In the genomic region with DNA sequence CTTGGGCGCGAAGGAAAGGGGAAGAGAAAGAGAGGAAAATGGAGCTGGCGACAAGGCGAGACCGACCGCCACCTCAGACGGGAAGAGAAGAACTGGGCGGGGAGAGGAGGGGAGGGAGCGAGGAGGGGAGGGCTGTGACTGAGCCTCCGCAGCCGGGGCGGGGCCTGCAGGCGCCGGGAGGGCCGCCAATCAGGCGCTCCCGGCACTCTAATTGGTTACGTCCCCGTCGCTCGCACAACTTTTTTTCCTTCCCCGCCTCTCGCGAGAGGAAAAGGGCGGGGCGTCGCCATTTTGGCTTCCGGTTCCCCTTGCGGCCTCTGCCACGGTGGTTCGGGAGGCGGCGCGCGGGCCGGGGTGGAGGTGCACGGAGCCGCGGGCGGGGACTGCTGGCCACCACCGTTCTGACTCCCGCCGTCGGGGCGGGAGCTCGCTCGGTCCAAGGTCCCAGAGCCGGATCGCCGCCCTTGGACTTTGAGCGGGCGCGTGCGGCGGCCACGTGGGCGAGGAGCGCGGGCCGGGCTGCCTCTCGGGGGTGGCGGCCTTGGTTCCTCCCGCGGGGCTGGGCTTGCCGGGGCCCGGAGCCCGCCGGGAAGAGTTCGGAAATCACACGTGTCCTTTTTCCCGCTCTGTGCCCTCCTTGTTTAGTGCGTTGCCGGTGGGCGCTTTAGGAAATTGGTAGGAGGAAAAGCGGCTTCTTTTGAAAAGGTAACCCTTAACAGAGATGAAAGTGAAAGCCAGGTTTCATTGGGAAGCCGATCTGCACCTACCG, we compare ENCODE assay signal across 8 cellular contexts. TPM values are rescaled to one million over a fixed set of nuclear protein-coding genes. Genes with fewer than 3 reads are reported as not detected.
A peak's percentile ranks its signal among the peaks of the same experiment; 100 is the strongest.
DNase-seq lines count a peak whose midpoint lies in the region; ATAC-seq and TF ChIP-seq lines count a peak whose summit lies in the region.

TSS of gene GDI2 (minus strand) at position 94 of the 769 bp plus-strand sequence. CDS start 176 bp downstream, outside the sequence.

- H3K27me3 ChIP-seq in hepatocyte (no peaks in the 10 kb centered on the region), aorta (ENCODE audit: control insufficient read depth in 1 of 2, insufficient read depth in 2 of 2, low read length in 1 of 2) (no peaks in the 10 kb centered on the region)

- peak within 1 kb of the TSS; percentile 95 for H2AFZ ChIP-seq in hepatocyte

- H3K79me2 ChIP-seq in hepatocyte, result peaks cover 54% of the 10 kb centered on the region

- DNase-seq in NCI-H2081 treated with DMSO at 0.1 percent for 48 hours (lab: John Stamatoyannopoulos, UW) (peak; percentile 73), T1000 (lab: John Stamatoyannopoulos, UW) (peak; percentile 85), astrocyte of the hippocampus (ENCODE audit: low read depth, low spot score) (peak; percentile 99), hepatocyte (ENCODE audit: low spot score) (peak; percentile 98), renal cortical epithelial cell (ENCODE audit: low read depth) (peak; percentile 83), aorta (peak; percentile 97 to 98)

- H3K36me3 ChIP-seq in hepatocyte (replicated peaks; ENCODE audit: insufficient read depth, low read depth) (no peaks in the 10 kb centered on the region), aorta (ENCODE audit: control insufficient read depth in 1 of 2, insufficient read depth in 2 of 2, low read length in 1 of 2) (no peaks in the 10 kb centered on the region)

- 3% methylated on average over 49 of the region's 77 CpGs for WGBS in hepatocyte (ENCODE audit: low lambda C conversion rate, missing lambda C conversion rate)
- 1% methylated on average over 34 to 77 of the region's 77 CpGs for WGBS in aorta, 2 donors

- peaks cover 33% of the 10 kb centered on the region for H3K4me1 ChIP-seq in hepatocyte (ENCODE audit: insufficient read depth)
- peaks cover 0 to 2% of the 10 kb centered on the region in 2 donors for H3K4me1 ChIP-seq in aorta (ENCODE audit: control insufficient read depth in 1 of 2, insufficient read depth in 2 of 2, low read length in 2 of 2)

- H3K9me3 ChIP-seq in hepatocyte (ENCODE audit: low read depth), result no peaks in the 10 kb centered on the region
- no peaks in the 10 kb centered on the region for H3K9me3 ChIP-seq in aorta (ENCODE audit: control insufficient read depth, low read length)

- H3K4me2 ChIP-seq in hepatocyte, result peak within 1 kb of the TSS; percentile 83

- no peak for TF ChIP-seq CTCF in hepatocyte (IDR thresholded peaks at IDR 0.05; ENCODE audit: poor library complexity)

- H3K4me3 ChIP-seq in hepatocyte, result peak within 1 kb of the TSS; percentile 99
- H3K4me3 ChIP-seq in aorta (ENCODE audit: low read length in 2 of 2), result peak within 1 kb of the TSS; percentile 77 to 83

- H3K27ac ChIP-seq in hepatocyte (peak within 1 kb of the TSS; percentile 100), aorta (ENCODE audit: low read depth in 1 of 2, low read length in 2 of 2) (peak within 1 kb of the TSS; percentile 46 to 72)

- H4K20me1 ChIP-seq in hepatocyte (ENCODE audit: insufficient read depth, poor library complexity, severe bottlenecking), result peaks cover 40% of the 10 kb centered on the region

- no peaks in the 10 kb centered on the region for H3K9me2 ChIP-seq in hepatocyte (replicated peaks; ENCODE audit: insufficient read depth)

- intact Hi-C loops in aorta (cut with DNase I), result loop anchor here in 1 of 2 donors (5.0 to 10.0 kb wide), 3 partner anchors 59 to 181 kb away; partner anchors contain the start of gene TASOR2

- ATAC-seq in GM18519 (IDR thresholded peaks at IDR 0.05; ENCODE audit: low FRiP score, unreplicated experiment) (peak; percentile 55), HG03045 (IDR thresholded peaks at IDR 0.05; ENCODE audit: unreplicated experiment) (peak; percentile 81), aorta (ENCODE audit: low FRiP score) (peak; percentile 99)

RNA-seq across cellular contexts. Expression of gene GDI2, which starts in this region (rescaled TPM):
- 361 and 362 TPM in 2 replicates for total RNA-seq in hepatocyte
- polyA plus RNA-seq in hepatocyte, result 132 and 149 TPM in 2 replicates
- total RNA-seq in renal cortical epithelial cell, result 411 and 630 TPM in 2 replicates
- 100 to 1,000 TPM; 140 to 161 TPM for total RNA-seq in aorta
- polyA plus RNA-seq in aorta, result 100 to 1,000 TPM; 116 to 147 TPM

Comparison
In these comparisons a context has a peak if more than half of its experiments do, and no peak if none do; other contexts are left out.
1. Peak in every context shown above with its lines: DNase-seq, ATAC-seq, H3K4me3 ChIP-seq and H3K27ac ChIP-seq.